1 cellular context compared by ENCODE assay signal in the genomic region with DNA sequence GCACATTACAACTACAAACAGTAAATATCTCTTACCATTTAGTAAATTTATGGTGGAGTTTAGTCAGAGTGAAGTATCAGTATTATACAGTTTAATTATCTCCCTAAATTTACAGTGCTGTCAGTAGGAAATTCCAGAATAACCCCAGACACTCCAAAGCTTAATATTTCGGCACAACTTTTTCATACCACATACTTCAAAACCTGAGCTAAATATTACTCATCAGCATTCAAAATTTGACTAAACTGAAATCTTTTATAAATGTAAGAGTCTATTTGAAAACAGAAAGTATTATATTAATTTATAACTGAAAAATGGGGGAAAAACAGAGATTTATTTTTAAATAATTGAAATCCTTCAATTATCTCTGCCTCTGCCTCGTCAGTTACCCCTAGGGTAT.
TF ChIP-seq lines count a peak whose summit lies in the region.

No MANE protein-coding gene starts in this region.

TF ChIP-seq in H1, 55 proteins besides CTCF, POLR2A, EP300 and RAD21:
- TF ChIP-seq CHD1 (IDR thresholded peaks at IDR 0.05; ENCODE audit: low read depth, low read length) (no peak), RBBP5 (IDR thresholded peaks at IDR 0.05; ENCODE audit: borderline replicate concordance, low read depth, low read length) (no peak), MAFK (IDR thresholded peaks at IDR 0.05; ENCODE audit: low read depth, low read length) (no peak), JUN (IDR thresholded peaks at IDR 0.05; ENCODE audit: low read depth, low read length) (no peak)
TF ChIP-seq in H1: peak in this region for 0.
